ENCODE assay signal across 8 cellular contexts in genomic region chr2:30239308-30240161, GRCh38. TPM values are rescaled to one million over a fixed set of nuclear protein-coding genes. Genes with fewer than 3 reads are reported as not detected.
DNase-seq lines count a peak whose midpoint lies in the region; ATAC-seq and TF ChIP-seq lines count a peak whose summit lies in the region.

No MANE protein-coding gene starts in this region.

- DNase-seq in DMS53 treated with DMSO at 0.1 percent for 48 hours (lab: John Stamatoyannopoulos, UW; ENCODE audit: unreplicated experiment) (peak; percentile 26), cerebellar cortex (ENCODE audit: low spot score) (peak; percentile 25), left lung (peak in 1 of 2 donors; percentile 53), middle frontal gyrus (ENCODE audit: extremely low spot score, low spot score) (no peak)
- peak in 2 of 3 experiments; percentile 53 to 54 for DNase-seq in stimulated activated CD4-positive, alpha-beta T cell treated with anti-CD3 and anti-CD28 coated beads, TNF-alpha, amount 100 ng/mL, for 4 hours (ENCODE audit: low read depth in 3 of 3)

- peak; percentile 81 for ATAC-seq in left lung
- no peak for ATAC-seq in GM21528 (IDR thresholded peaks at IDR 0.05; ENCODE audit: low FRiP score, unreplicated experiment)

- intact Hi-C loops in left lung (cut with DNase I) = loop anchor here in 1 of 2 donors (10.0 kb wide), 1 partner anchor 235 kb away; no protein-coding TSS in a partner anchor

- H3K4me3 ChIP-seq in WI38 (ENCODE audit: low read depth, low read length) = no peak overlapping the region
- H3K4me3 ChIP-seq in left lung = no peak overlapping the region

- peak; percentile 71 for TF ChIP-seq RAD21 in Ishikawa (IDR thresholded peaks at IDR 0.05; ENCODE audit: low read depth)

- H3K4me1 ChIP-seq in left lung = peaks cover 36 to 55% of the 10 kb centered on the region in 2 donors

- TF ChIP-seq CTCF in WI38 (IDR thresholded peaks at IDR 0.05; ENCODE audit: low read depth, low read length) = peak; percentile 99
- TF ChIP-seq CTCF in left lung (IDR thresholded peaks at IDR 0.05) = peak; percentile 83 to 88

- peak overlapping the region; percentile 35 to 72 for H3K27ac ChIP-seq in left lung

- H3K36me3 ChIP-seq in left lung = peaks cover 0 to 10% of the 10 kb centered on the region in 2 donors

- no peak for TF ChIP-seq EP300 in Ishikawa (IDR thresholded peaks at IDR 0.05; ENCODE audit: borderline replicate concordance)

- no peaks in the 10 kb centered on the region for H3K9me3 ChIP-seq in left lung

- H3K27me3 ChIP-seq in left lung = peaks cover 0 to 3% of the 10 kb centered on the region in 2 donors

TF ChIP-seq in Ishikawa, 13 proteins besides CTCF, POLR2A, EP300 and RAD21:
- TF ChIP-seq CREB1 (IDR thresholded peaks at IDR 0.05; ENCODE audit: low read depth) = no peak
- no peak for TF ChIP-seq YY1 (IDR thresholded peaks at IDR 0.05; ENCODE audit: low read depth)
- no peak for TF ChIP-seq TAF1 (IDR thresholded peaks at IDR 0.05; ENCODE audit: low read depth)
- no peak for TF ChIP-seq REST (IDR thresholded peaks at IDR 0.05; ENCODE audit: low read depth)
- TF ChIP-seq ZBTB7A (IDR thresholded peaks at IDR 0.05; ENCODE audit: low read depth) = no peak
- TF ChIP-seq EGR1 (IDR thresholded peaks at IDR 0.05) = no peak
- no peak for TF ChIP-seq NFIC (IDR thresholded peaks at IDR 0.05)
- TF ChIP-seq TCF12 (IDR thresholded peaks at IDR 0.05; ENCODE audit: low read depth) = no peak
- TF ChIP-seq MAX (IDR thresholded peaks at IDR 0.05) = no peak
- TF ChIP-seq CEBPB (IDR thresholded peaks at IDR 0.05) = no peak
- TF ChIP-seq USF1 (IDR thresholded peaks at IDR 0.05) = no peak
- TF ChIP-seq TEAD4 (IDR thresholded peaks at IDR 0.05) = no peak
- TF ChIP-seq FOXM1 (IDR thresholded peaks at IDR 0.05; ENCODE audit: borderline replicate concordance, low read depth) = no peak

RNA-seq across cellular contexts. Expression of gene LBH, which starts 8.2 kb away (rescaled TPM):
- 100 to 1,000 TPM; 119 to 256 TPM for total RNA-seq in left lung
